In genomic region chr12:94590428-94590827, GRCh38 we compare ENCODE assay signal across 29 cellular contexts. TPM values are rescaled to one million over a fixed set of nuclear protein-coding genes. Genes with fewer than 3 reads are reported as not detected.
A peak's percentile ranks its signal among the peaks of the same experiment; 100 is the strongest.
DNase-seq lines count a peak whose midpoint lies in the region; ATAC-seq, FAIRE-seq and TF ChIP-seq lines count a peak whose summit lies in the region.
"Had no signal": no experiment of that assay in that cellular context is flagged by ENCODE, and none has a peak within 500 bp of the region (broad histone marks: within the 10 kb centered on the region; RNA-seq: fewer than 3 reads in every experiment).

No MANE protein-coding gene starts in this region.

- peaks cover 41% of the 10 kb centered on the region for H3K79me2 ChIP-seq in keratinocyte (ENCODE audit: control insufficient read depth, insufficient read depth, low read length)

- TF ChIP-seq RAD21 in IMR-90 (IDR thresholded peaks at IDR 0.05; ENCODE audit: low read length): no peak

- BruUV-seq in IMR-90 (replicated peaks; lab: Mats Ljungman, UMichigan): no TSS peak

- H3K9ac ChIP-seq in IMR-90 (ENCODE audit: low read depth, low read length) (no peak overlapping the region), keratinocyte (ENCODE audit: control insufficient read depth, extremely low read depth, insufficient read depth, low read length) (no peak overlapping the region)

- no peak overlapping the region for H4K8ac ChIP-seq in IMR-90 (ENCODE audit: low read depth in 2 of 2, low read length in 2 of 2)

- no peak overlapping the region for H3K27ac ChIP-seq in IMR-90 (ENCODE audit: insufficient read depth, low read length)
- peak overlapping the region; percentile 55 for H3K27ac ChIP-seq in cingulate gyrus (ENCODE audit: low read depth, low read length)
- peak overlapping the region; percentile 78 for H3K27ac ChIP-seq in keratinocyte (ENCODE audit: control insufficient read depth, insufficient read depth, low read length)
- H3K27ac ChIP-seq in substantia nigra (ENCODE audit: low read depth, low read length, poor library complexity, severe bottlenecking): peak overlapping the region; percentile 3
- H3K27ac ChIP-seq: psoas muscle, testis, vagina had no signal

- H3K9me3 ChIP-seq in IMR-90 (ENCODE audit: control insufficient read depth, insufficient read depth, low read length): no peaks in the 10 kb centered on the region
- H3K9me3 ChIP-seq in keratinocyte (ENCODE audit: control insufficient read depth, low read depth, low read length): no peaks in the 10 kb centered on the region
- H3K9me3 ChIP-seq: heart left ventricle, psoas muscle, testis, vagina had no signal

- H3K4me3 Mint-ChIP-seq in endothelial cell (ENCODE audit: unreplicated experiment): no peak overlapping the region
- H3K4me3 Mint-ChIP-seq: activated CD4-positive, alpha-beta T cell treated with anti-CD3 and anti-CD28 coated beads, Interleukin-2, amount 10 ng/mL, durations not matched to agents 24 days and 14 days; activated naive CD8-positive, alpha-beta T cell treated with anti-CD3 and anti-CD28 coated beads, Interleukin-2, amount 50 U/mL, for 24 hours; activated T-cell treated with anti-CD3 and anti-CD28 coated beads, Interleukin-2, amount 50 U/mL, for 24 hours; CD4-positive, CD25-positive, alpha-beta regulatory T cell; IgD-negative memory B cell; T-helper 2 cell treated with Interferon-gamma antibody and Interleukin-4, amounts not matched to agents 5 μg/mL and 100 μg/mL, for 36 hours had no signal

- CTCF ChIA-PET in IMR-90 (lab: Yijun Ruan, JAX): no interaction called here

- H3K4me3 ChIP-seq in IMR-90 (ENCODE audit: insufficient read depth, low read depth, low read length) (no peak overlapping the region), keratinocyte (ENCODE audit: control insufficient read depth in 2 of 3, extremely low read depth in 1 of 3, insufficient read depth in 2 of 3, low read depth in 1 of 3, low read length in 3 of 3) (no peak overlapping the region)
- H3K4me3 ChIP-seq: heart left ventricle, psoas muscle, testis, vagina had no signal

- H3K23ac ChIP-seq in IMR-90 (ENCODE audit: low read depth, low read length): no peak overlapping the region

- no peak overlapping the region for H4K91ac ChIP-seq in IMR-90 (ENCODE audit: insufficient read depth, low read depth, low read length)

- H3K27ac Mint-ChIP-seq in endothelial cell (ENCODE audit: unreplicated experiment): no peak overlapping the region
- H3K27ac Mint-ChIP-seq: activated CD4-positive, alpha-beta T cell treated with anti-CD3 and anti-CD28 coated beads, Interleukin-2, amount 10 ng/mL, durations not matched to agents 24 days and 14 days; activated naive CD8-positive, alpha-beta T cell treated with anti-CD3 and anti-CD28 coated beads, Interleukin-2, amount 50 U/mL, for 24 hours; activated T-cell treated with anti-CD3 and anti-CD28 coated beads, Interleukin-2, amount 50 U/mL, for 24 hours; CD4-positive, CD25-positive, alpha-beta regulatory T cell; IgD-negative memory B cell; T-helper 2 cell treated with Interferon-gamma antibody and Interleukin-4, amounts not matched to agents 5 μg/mL and 100 μg/mL, for 36 hours had no signal

- no peaks in the 10 kb centered on the region for H3K9me3 Mint-ChIP-seq in endothelial cell (ENCODE audit: unreplicated experiment)
- H3K9me3 Mint-ChIP-seq: activated CD4-positive, alpha-beta T cell treated with anti-CD3 and anti-CD28 coated beads, Interleukin-2, amount 10 ng/mL, durations not matched to agents 24 days and 14 days; activated naive CD8-positive, alpha-beta T cell treated with anti-CD3 and anti-CD28 coated beads, Interleukin-2, amount 50 U/mL, for 24 hours; activated T-cell treated with anti-CD3 and anti-CD28 coated beads, Interleukin-2, amount 50 U/mL, for 24 hours; CD4-positive, CD25-positive, alpha-beta regulatory T cell; IgD-negative memory B cell; T-helper 2 cell treated with Interferon-gamma antibody and Interleukin-4, amounts not matched to agents 5 μg/mL and 100 μg/mL, for 36 hours had no signal

- in situ Hi-C loops in IMR-90 (cut with MboI; ENCODE audit: low sequenced_read_pairs): no loop called here

- H2BK5ac ChIP-seq in IMR-90 (ENCODE audit: low read depth, low read length, poor library complexity, severe bottlenecking): no peak overlapping the region

- peak overlapping the region; percentile 37 for H2AK9ac ChIP-seq in IMR-90 (replicated peaks; ENCODE audit: low read depth, low read length, poor library complexity)

- TF ChIP-seq CTCF in IMR-90 (conservative IDR thresholded peaks at IDR 0.05; ENCODE audit: low read depth, low read length) (no peak), keratinocyte (optimal IDR thresholded peaks at IDR 0.05 in 1 of 3, IDR thresholded peaks at IDR 0.05 in 1 of 3, conservative IDR thresholded peaks at IDR 0.05 in 1 of 3; ENCODE audit: extremely low read depth in 1 of 3, insufficient read depth in 2 of 3, low read length in 3 of 3) (no peak), endothelial cell (IDR thresholded peaks at IDR 0.05; ENCODE audit: unreplicated experiment) (no peak)

- no peak for DNase-seq in IMR-90
- no peak for DNase-seq in keratinocyte (ENCODE audit: low read depth, low spot score)
- DNase-seq in substantia nigra (lab: John Stamatoyannopoulos, UW): no peak
- DNase-seq in GM19239 (ENCODE audit: insufficient read length, low spot score): no peak
- no peak for DNase-seq in activated naive CD4-positive, alpha-beta T cell treated with Interleukin-2 at 50 U/mL for 16 hours
- no peak for DNase-seq in frontal cortex (ENCODE audit: low spot score in 2 of 2)
- DNase-seq in endothelial cell (ENCODE audit: low spot score): no peak
- DNase-seq: activated CD4-positive, alpha-beta T cell treated with anti-CD3 and anti-CD28 coated beads, Interleukin-2, amount 10 ng/mL, durations not matched to agents 24 days and 14 days; activated gamma-delta T cell treated with Interleukin-2 at 50 U/mL for 16 hours; activated naive CD8-positive, alpha-beta T cell treated with anti-CD3 and anti-CD28 coated beads, Interleukin-2, amount 50 U/mL, for 24 hours; activated T-cell treated with anti-CD3 and anti-CD28 coated beads, Interleukin-2, amount 50 U/mL, for 24 hours; CD4-positive, CD25-positive, alpha-beta regulatory T cell; central memory CD4-positive, alpha-beta T cell; EL; GOT3; heart left ventricle; left cardiac atrium; NCI-H1092; NCI-H1930; NCI-H774; psoas muscle; stimulated activated CD4-positive, alpha-beta T cell treated with anti-CD3 and anti-CD28 coated beads, Interleukin-15, amount 100 ng/mL, for 24 hours; stimulated activated naive CD4-positive, alpha-beta T cell; testis had no signal

- 43% methylated on average over 1 of the region's 8 CpGs; no CpG with 5 or more reads in 1 of the 2 experiments for WGBS in IMR-90 (ENCODE audit: extremely low coverage in 2 of 2, insufficient read length in 1 of 2), 2 experiments

- H2AFZ ChIP-seq in IMR-90 (replicated peaks; ENCODE audit: low read length, poor library complexity) (no peak overlapping the region), keratinocyte (ENCODE audit: control insufficient read depth, low read length) (no peak overlapping the region)

- H4K5ac ChIP-seq in IMR-90 (ENCODE audit: low read depth, low read length): no peak overlapping the region

- no peaks in the 10 kb centered on the region for H3K4me1 ChIP-seq in IMR-90 (ENCODE audit: control insufficient read depth, insufficient read depth, low read length)
- H3K4me1 ChIP-seq in keratinocyte (ENCODE audit: control insufficient read depth, extremely low read depth, insufficient read depth, low read length): peaks cover 54% of the 10 kb centered on the region
- H3K4me1 ChIP-seq: testis had no signal

- peaks cover 3% of the 10 kb centered on the region for H3K27me3 Mint-ChIP-seq in endothelial cell (ENCODE audit: unreplicated experiment)
- H3K27me3 Mint-ChIP-seq: activated naive CD8-positive, alpha-beta T cell treated with anti-CD3 and anti-CD28 coated beads, Interleukin-2, amount 50 U/mL, for 24 hours; activated T-cell treated with anti-CD3 and anti-CD28 coated beads, Interleukin-2, amount 50 U/mL, for 24 hours; IgD-negative memory B cell had no signal

- H4K20me1 ChIP-seq in IMR-90 (ENCODE audit: insufficient read depth, low read length): no peaks in the 10 kb centered on the region
- H4K20me1 ChIP-seq in keratinocyte (ENCODE audit: control insufficient read depth, extremely low read depth, insufficient read depth, low read length): no peaks in the 10 kb centered on the region

- no peak overlapping the region for H3K4ac ChIP-seq in IMR-90 (ENCODE audit: low read depth, low read length)

- H2BK20ac ChIP-seq in IMR-90 (ENCODE audit: low read depth, low read length): no peak overlapping the region

- no peak overlapping the region for H2AK5ac ChIP-seq in IMR-90 (ENCODE audit: low read depth, low read length)

- no peak overlapping the region for H2BK15ac ChIP-seq in IMR-90 (ENCODE audit: low read depth, low read length)

- H3K14ac ChIP-seq in IMR-90 (replicated peaks; ENCODE audit: low read depth, low read length): no peak overlapping the region

- FAIRE-seq in keratinocyte (lab: Jason Lieb, UNC) (no peak), GM19239 (lab: Jason Lieb, UNC) (no peak), frontal cortex (lab: Jason Lieb, UNC) (no peak)
- FAIRE-seq: GM12892 had no signal

- no peaks in the 10 kb centered on the region for H3K36me3 ChIP-seq in IMR-90 (ENCODE audit: control insufficient read depth, insufficient read depth, low read length)
- peaks cover 0 to 2% of the 10 kb centered on the region in 2 experiments for H3K36me3 ChIP-seq in keratinocyte (ENCODE audit: control insufficient read depth in 2 of 2, extremely low read depth in 1 of 2, insufficient read depth in 2 of 2, low read length in 2 of 2)
- H3K36me3 ChIP-seq: heart left ventricle, vagina had no signal

- H3K18ac ChIP-seq in IMR-90 (ENCODE audit: low read depth, low read length): no peak overlapping the region

- H3K36me3 Mint-ChIP-seq in endothelial cell (ENCODE audit: low read depth, unreplicated experiment): peaks cover 13% of the 10 kb centered on the region
- H3K36me3 Mint-ChIP-seq: CD4-positive, CD25-positive, alpha-beta regulatory T cell had no signal

- H3K27me3 ChIP-seq in IMR-90 (ENCODE audit: control insufficient read depth, insufficient read depth, low read length) (peaks cover 13% of the 10 kb centered on the region), keratinocyte (ENCODE audit: control insufficient read depth, extremely low read depth, insufficient read depth, low read length) (no peaks in the 10 kb centered on the region)
- H3K27me3 ChIP-seq: heart left ventricle, testis, vagina had no signal

- H3K56ac ChIP-seq in IMR-90 (ENCODE audit: extremely low read depth, insufficient read depth, low read length): no peak overlapping the region

- dilution Hi-C loops in IMR-90 (cut with HindIII; ENCODE audit: low sequenced_read_pairs, unreplicated experiment): no loop called here
- dilution Hi-C loops in keratinocyte (cut with MboI; ENCODE audit: extremely low pct_ligation_motif_present, low sequenced_read_pairs): no loop called here

- no peaks in the 10 kb centered on the region for H3K79me1 ChIP-seq in IMR-90 (ENCODE audit: low read depth in 1 of 2, low read length in 2 of 2)

- intact Hi-C loops in IMR-90 (cut with micrococcal nuclease): no loop called here

- POLR2A ChIA-PET in IMR-90 (lab: Charles Lee; ENCODE audit: unreplicated experiment): interaction anchor here (0.6 kb wide), 1 partner anchor 1439 kb away, joined by 3 read pairs; no protein-coding TSS in a partner anchor

- peaks cover 23% of the 10 kb centered on the region for H3K4me1 Mint-ChIP-seq in endothelial cell (ENCODE audit: unreplicated experiment)
- H3K4me1 Mint-ChIP-seq: activated naive CD8-positive, alpha-beta T cell treated with anti-CD3 and anti-CD28 coated beads, Interleukin-2, amount 50 U/mL, for 24 hours had no signal

- H3K4me2 ChIP-seq in IMR-90 (ENCODE audit: low read depth, low read length) (no peak overlapping the region), keratinocyte (ENCODE audit: control insufficient read depth, extremely low read depth, insufficient read depth, low read depth, low read length) (no peak overlapping the region)

- H2BK120ac ChIP-seq in IMR-90 (ENCODE audit: low read depth, low read length): no peak overlapping the region

- H3K9me1 ChIP-seq in IMR-90 (ENCODE audit: insufficient read depth, low read length) (no peaks in the 10 kb centered on the region), keratinocyte (ENCODE audit: control insufficient read depth, extremely low read depth, insufficient read depth, low read length) (peaks cover 2% of the 10 kb centered on the region)

- TF ChIP-seq POLR2A in IMR-90 (IDR thresholded peaks at IDR 0.05; ENCODE audit: low read depth, low read length): no peak

- ATAC-seq in IMR-90 (ENCODE audit: low read depth): no peak
- ATAC-seq: activated naive CD8-positive, alpha-beta T cell treated with anti-CD3 and anti-CD28 coated beads, Interleukin-2, amount 50 U/mL, for 24 hours; heart left ventricle; left cardiac atrium; psoas muscle had no signal

RNA-seq across cellular contexts. Expression of gene TMCC3, which starts 59.9 kb away (rescaled TPM):
- total RNA-seq in IMR-90 (2012; rRNA removed) (0.28 and 0.36 TPM in 2 replicates), frontal cortex (9.0 TPM), endothelial cell (ENCODE audit: unreplicated experiment) (48.1 TPM)
- polyA plus RNA-seq in IMR-90 (2012; rRNA removed) (0.09 and 0.14 TPM in 2 replicates), keratinocyte (14.8 to 20.0 TPM (median 18.9 TPM) in 3 replicates)
- 0.05 and 0.10 TPM in 2 replicates for polyA plus RNA-seq in IMR-90 (2012; cell fraction: cytosol; rRNA removed)
- 0.11 TPM in 1 of 2 replicates, not detected in the other for polyA plus RNA-seq in IMR-90 (2012; cell fraction: nucleus; rRNA removed; ENCODE audit: low replicate concordance)
- polyA plus RNA-seq in keratinocyte (2011; ENCODE audit: low read depth): 18.4 TPM
- 11.2 and 16.9 TPM in 2 replicates for polyA plus RNA-seq in keratinocyte (2011; cell fraction: cytosol; rRNA removed)
- 18.9 and 20.8 TPM in 2 replicates for polyA plus RNA-seq in keratinocyte (2011; cell fraction: nucleus; rRNA removed)
- 9.0 and 14.8 TPM in 2 replicates for polyA plus RNA-seq in keratinocyte (2012; ENCODE audit: low replicate concordance)
- polyA minus RNA-seq in keratinocyte: 13.6 to 31.9 TPM (median 21.9 TPM) in 3 replicates
- 10.6 TPM for polyA minus RNA-seq in keratinocyte (2011; cell fraction: cytosol; rRNA and poly(A)+ RNA removed)
- polyA minus RNA-seq in keratinocyte (2011; cell fraction: nucleus; rRNA and poly(A)+ RNA removed): 16.7 and 35.9 TPM in 2 replicates
- total RNA-seq: activated CD4-positive, alpha-beta T cell treated with anti-CD3 and anti-CD28 coated beads, Interleukin-2, amount 10 ng/mL, durations not matched to agents 24 days and 14 days had no signal
